In genomic region chr1:150320667-150320978, GRCh38 we compare ENCODE assay signal across 7 cellular contexts. TPM values are rescaled to one million over a fixed set of nuclear protein-coding genes. Genes with fewer than 3 reads are reported as not detected.
DNase-seq lines count a peak whose midpoint lies in the region; ATAC-seq and TF ChIP-seq lines count a peak whose summit lies in the region.

No MANE protein-coding gene starts in this region.

- CTCF ChIA-PET in activated CD4-positive, alpha-beta memory T cell treated with anti-CD3 and anti-CD28 coated beads, Interleukin-2, amount 10 ng/mL, durations not matched to agents 7 days and 5 days (lab: Charles Lee) = interaction anchor here (0.7 kb wide), 2 partner anchors 65 to 196 kb away, joined by 3 to 4 read pairs; no protein-coding TSS in a partner anchor

- peak overlapping the region; percentile 96 for H3K27ac Mint-ChIP-seq in activated CD4-positive, alpha-beta memory T cell treated with anti-CD3 and anti-CD28 coated beads, Interleukin-2, amount 10 ng/mL, durations not matched to agents 7 days and 5 days
- peak overlapping the region; percentile 96 for H3K27ac Mint-ChIP-seq in stimulated activated memory B cell treated with anti-CD40 and anti-IgM and Interleukin-4, amounts not matched to agents 10 μg/mL and 1 μg/mL and 100 μg/mL, for 72 hours

- H3K9ac ChIP-seq in iPS-20b (ENCODE audit: low read depth, low read length) = peak overlapping the region; percentile 93; the same call in 1 of the 2 replicates

- POLR2A ChIA-PET in activated CD4-positive, alpha-beta memory T cell treated with anti-CD3 and anti-CD28 coated beads, Interleukin-2, amount 10 ng/mL, durations not matched to agents 7 days and 5 days (lab: Charles Lee) = interaction anchor here (0.7 to 2.7 kb wide), 4 partner anchors 44 to 167 kb away, joined by 3 to 13 read pairs (median 7); partner anchors contain the start of genes APH1A, RPRD2 and TARS2

- H3K4me3 ChIP-seq in HL-60 (replicated peaks; ENCODE audit: insufficient read depth, low read length) (peak overlapping the region; percentile 88), iPS-20b (ENCODE audit: low read length) (peak overlapping the region; percentile 93; the same call in 1 of the 2 replicates)

- H3K4me1 ChIP-seq in iPS-20b (ENCODE audit: insufficient read depth, low read length) = 0 out of 2 replicates have a peak, but pooled peaks cover 4% of the 10 kb centered on the region

- H3K36me3 ChIP-seq in iPS-20b (ENCODE audit: insufficient read depth, low read depth, low read length) = peaks cover 22% of the 10 kb centered on the region

- H3K27me3 ChIP-seq in HL-60 (ENCODE audit: insufficient read depth, poor library complexity, severe bottlenecking) (no peaks in the 10 kb centered on the region), iPS-20b (ENCODE audit: insufficient read depth, low read length) (no peaks in the 10 kb centered on the region)

- H3K4me1 Mint-ChIP-seq in activated CD4-positive, alpha-beta memory T cell treated with anti-CD3 and anti-CD28 coated beads, Interleukin-2, amount 10 ng/mL, durations not matched to agents 7 days and 5 days = peaks cover 23% of the 10 kb centered on the region
- H3K4me1 Mint-ChIP-seq in stimulated activated memory B cell treated with anti-CD40 and anti-IgM and Interleukin-4, amounts not matched to agents 10 μg/mL and 1 μg/mL and 100 μg/mL, for 72 hours = peaks cover 12% of the 10 kb centered on the region

- no peaks in the 10 kb centered on the region for H3K9me3 Mint-ChIP-seq in activated CD4-positive, alpha-beta memory T cell treated with anti-CD3 and anti-CD28 coated beads, Interleukin-2, amount 10 ng/mL, durations not matched to agents 7 days and 5 days
- H3K9me3 Mint-ChIP-seq in stimulated activated memory B cell treated with anti-CD40 and anti-IgM and Interleukin-4, amounts not matched to agents 10 μg/mL and 1 μg/mL and 100 μg/mL, for 72 hours = no peaks in the 10 kb centered on the region

- peaks cover 23% of the 10 kb centered on the region for H3K36me3 Mint-ChIP-seq in activated CD4-positive, alpha-beta memory T cell treated with anti-CD3 and anti-CD28 coated beads, Interleukin-2, amount 10 ng/mL, durations not matched to agents 7 days and 5 days (ENCODE audit: low read depth)
- H3K36me3 Mint-ChIP-seq in stimulated activated memory B cell treated with anti-CD40 and anti-IgM and Interleukin-4, amounts not matched to agents 10 μg/mL and 1 μg/mL and 100 μg/mL, for 72 hours = peaks cover 14% of the 10 kb centered on the region

- no peak for ATAC-seq in stimulated activated memory B cell treated with anti-CD40 and anti-IgM and Interleukin-4, amounts not matched to agents 10 μg/mL and 1 μg/mL and 100 μg/mL, for 72 hours
- no peak for ATAC-seq in GM18873 (IDR thresholded peaks at IDR 0.05; ENCODE audit: low FRiP score, unreplicated experiment)

- peak overlapping the region; percentile 79 for H3K27ac ChIP-seq in HL-60 (replicated peaks)
- peak overlapping the region; percentile 82 for H3K27ac ChIP-seq in iPS-20b (ENCODE audit: low read length)

- peak overlapping the region; percentile 98 for H3K4me3 Mint-ChIP-seq in activated CD4-positive, alpha-beta memory T cell treated with anti-CD3 and anti-CD28 coated beads, Interleukin-2, amount 10 ng/mL, durations not matched to agents 7 days and 5 days
- peak overlapping the region; percentile 96 for H3K4me3 Mint-ChIP-seq in stimulated activated memory B cell treated with anti-CD40 and anti-IgM and Interleukin-4, amounts not matched to agents 10 μg/mL and 1 μg/mL and 100 μg/mL, for 72 hours

- TF ChIP-seq CTCF in HL-60 (IDR thresholded peaks at IDR 0.05; ENCODE audit: insufficient read depth, low read length) = no peak

- no peaks in the 10 kb centered on the region for H3K9me3 ChIP-seq in iPS-20b (ENCODE audit: insufficient read depth, low read depth, low read length)

- no peak for DNase-seq in HL-60 (ENCODE audit: low read depth in 1 of 2, low spot score in 1 of 2)
- no peak for DNase-seq in activated CD4-positive, alpha-beta memory T cell treated with anti-CD3 and anti-CD28 coated beads, Interleukin-2, amount 10 ng/mL, durations not matched to agents 7 days and 5 days
- DNase-seq in stimulated activated CD8-positive, alpha-beta memory T cell treated with anti-CD3 and anti-CD28 coated beads, Interleukin-4, amount 100 ng/mL, for 48 hours = no peak
- no peak for DNase-seq in activated CD4-positive, alpha-beta T cell treated with anti-CD3 and anti-CD28 coated beads, Interleukin-2, amount 50 U/mL, for 48 hours

- H3K27me3 Mint-ChIP-seq in activated CD4-positive, alpha-beta memory T cell treated with anti-CD3 and anti-CD28 coated beads, Interleukin-2, amount 10 ng/mL, durations not matched to agents 7 days and 5 days = no peaks in the 10 kb centered on the region
- no peaks in the 10 kb centered on the region for H3K27me3 Mint-ChIP-seq in stimulated activated memory B cell treated with anti-CD40 and anti-IgM and Interleukin-4, amounts not matched to agents 10 μg/mL and 1 μg/mL and 100 μg/mL, for 72 hours

RNA-seq across cellular contexts. Expression of gene PRPF3, which starts 0.7 kb away (rescaled TPM):
- total RNA-seq in activated CD4-positive, alpha-beta memory T cell treated with anti-CD3 and anti-CD28 coated beads, Interleukin-2, amount 10 ng/mL, durations not matched to agents 7 days and 5 days = 10 to 100 TPM; 60.3 to 64.7 TPM

RNA-seq across cellular contexts. Expression of gene MRPS21, which starts 27.0 kb away (rescaled TPM):
- total RNA-seq in activated CD4-positive, alpha-beta memory T cell treated with anti-CD3 and anti-CD28 coated beads, Interleukin-2, amount 10 ng/mL, durations not matched to agents 7 days and 5 days = 10 to 100 TPM; 67.2 to 68.2 TPM

RNA-seq across cellular contexts. Expression of gene CIART, which starts 38.3 kb away (rescaled TPM):
- 1 to 10 TPM; 1.5 to 1.7 TPM for total RNA-seq in activated CD4-positive, alpha-beta memory T cell treated with anti-CD3 and anti-CD28 coated beads, Interleukin-2, amount 10 ng/mL, durations not matched to agents 7 days and 5 days

RNA-seq across cellular contexts. Expression of gene RPRD2, which starts 43.3 kb away (rescaled TPM):
- total RNA-seq in activated CD4-positive, alpha-beta memory T cell treated with anti-CD3 and anti-CD28 coated beads, Interleukin-2, amount 10 ng/mL, durations not matched to agents 7 days and 5 days = 10 to 100 TPM; 33.6 to 35.0 TPM

RNA-seq across cellular contexts. Expression of gene C1orf54, which starts 48.0 kb away (rescaled TPM):
- total RNA-seq in activated CD4-positive, alpha-beta memory T cell treated with anti-CD3 and anti-CD28 coated beads, Interleukin-2, amount 10 ng/mL, durations not matched to agents 7 days and 5 days = 1 to 10 TPM; 4.1 TPM
